Comparison of ENCODE assay signal across 20 cellular contexts in genomic region chr2:177383935-177384334, GRCh38.
"Had no signal": no experiment of that assay in that cellular context is flagged by ENCODE, and none has a peak within 500 bp of the region (broad histone marks: within the 10 kb centered on the region; RNA-seq: fewer than 3 reads in every experiment).

No MANE protein-coding gene starts in this region.

- H3K36me3 ChIP-seq: cardiac muscle cell, right lobe of liver, transverse colon had no signal

- H3K9me3 ChIP-seq: right lobe of liver, stomach, transverse colon had no signal

- FAIRE-seq: endometrium, urothelium cell line had no signal

- ATAC-seq: activated CD8-positive, alpha-beta memory T cell treated with anti-CD3 and anti-CD28 coated beads, Interleukin-2, amount 10 ng/mL, durations not matched to agents 7 days and 5 days; activated CD8-positive, alpha-beta T cell treated with anti-CD3 and anti-CD28 coated beads for 36 hours; activated naive CD8-positive, alpha-beta T cell treated with anti-CD3 and anti-CD28 coated beads, Interleukin-2, amount 50 U/mL, for 24 hours; left ventricle myocardium superior had no signal

- H3K4me3 ChIP-seq: cardiac muscle cell, right lobe of liver, skin epidermis, stomach, transverse colon had no signal

- H3K4me1 ChIP-seq: stomach, transverse colon had no signal

- DNase-seq: activated CD4-positive, alpha-beta T cell treated with anti-CD3 and anti-CD28 coated beads, Interleukin-2, amount 10 ng/mL, durations not matched to agents 7 days and 5 days; activated CD4-positive, CD25-positive, alpha-beta regulatory T cell treated with anti-CD3 and anti-CD28 coated beads, Interleukin-2, amount 50 U/mL, for 72 hours; activated CD8-positive, alpha-beta memory T cell treated with anti-CD3 and anti-CD28 coated beads, Interleukin-2, amount 10 ng/mL, durations not matched to agents 7 days and 5 days; activated CD8-positive, alpha-beta T cell treated with anti-CD3 and anti-CD28 coated beads for 36 hours; activated effector memory CD4-positive, alpha-beta T cell treated with anti-CD3 and anti-CD28 coated beads, Interleukin-2, amount 50 U/mL, for 16 hours; activated naive CD4-positive, alpha-beta T cell treated with anti-CD3 and anti-CD28 coated beads, Interleukin-2, amount 50 U/mL, for 16 hours; activated naive CD8-positive, alpha-beta T cell treated with anti-CD3 and anti-CD28 coated beads, Interleukin-2, amount 50 U/mL, for 24 hours; activated T-cell treated with anti-CD3 and anti-CD28 coated beads for 4 hours; effector CD4-positive, alpha-beta T cell; left ventricle myocardium superior; nucleus accumbens; right lobe of liver; stimulated activated CD4-positive, alpha-beta T cell treated with anti-CD3 and anti-CD28 coated beads, Interleukin-1b, Interleukin-23, amount 100 ng/mL, for 48 hours; stomach; transverse colon had no signal

- H3K27ac ChIP-seq: cardiac muscle cell, right lobe of liver, skin epidermis, stomach, transverse colon, VCaP had no signal

- H3K27me3 ChIP-seq: cardiac muscle cell, right lobe of liver, stomach, transverse colon had no signal
